Comparison of ENCODE assay signal across 8 cellular contexts in the genomic region with DNA sequence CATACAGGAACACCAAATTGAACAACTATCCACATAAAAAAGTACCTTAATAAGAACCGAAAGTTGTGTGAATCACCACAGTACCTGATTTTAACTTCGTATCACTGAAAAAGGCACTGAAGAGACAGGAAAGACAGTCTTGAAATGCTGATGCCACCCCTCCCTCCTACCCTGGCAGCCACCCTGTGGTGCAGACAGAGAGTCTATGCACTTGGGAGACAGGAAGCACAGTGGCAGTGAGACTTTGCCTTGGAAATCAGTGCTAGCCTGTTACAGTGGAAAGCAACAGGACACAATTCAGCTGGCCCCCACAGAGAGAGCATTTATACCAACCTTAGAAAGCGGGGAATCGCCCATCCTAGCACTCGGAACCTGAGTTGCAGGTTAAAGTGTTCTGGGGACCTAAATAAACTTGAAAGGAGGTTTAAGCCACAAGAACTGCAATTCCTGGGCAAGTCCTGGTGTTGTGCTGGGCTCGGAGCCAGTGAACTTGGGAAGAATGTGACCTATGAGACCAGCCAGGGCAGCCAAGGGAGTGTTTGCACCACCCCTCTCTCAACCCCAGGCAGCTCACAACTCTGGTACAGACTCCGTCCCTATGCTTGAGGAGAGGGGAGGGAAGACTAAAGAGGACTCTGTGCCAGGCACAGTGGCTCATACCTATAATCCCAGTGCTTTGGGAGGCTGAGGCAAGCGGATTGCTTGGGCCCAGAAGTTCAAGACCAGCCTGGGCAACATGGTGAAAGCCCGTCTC.
DNase-seq lines count a peak whose midpoint lies in the region; ATAC-seq and TF ChIP-seq lines count a peak whose summit lies in the region.

No MANE protein-coding gene starts in this region.

- H3K4me3 ChIP-seq in fibroblast of the aortic adventitia (ENCODE audit: low read depth, low read length): no peak overlapping the region
- H3K4me3 ChIP-seq in neuronal stem cell (ENCODE audit: low read length in 2 of 2): no peak overlapping the region

- H4K91ac ChIP-seq in neuronal stem cell (ENCODE audit: low read depth, low read length, poor library complexity): no peak overlapping the region

- H3K4me2 ChIP-seq in neuronal stem cell (ENCODE audit: insufficient read depth, low read length, poor library complexity, severe bottlenecking): no peak overlapping the region

- no peak overlapping the region for H3K4me3 Mint-ChIP-seq in natural killer cell treated with Interleukin-12 subunit alpha and Interleukin-12 subunit beta and Interleukin-15 and Interleukin-18, amount 100 ng/mL, for 72 hours

- H2AFZ ChIP-seq in neuronal stem cell (ENCODE audit: low read length): no peak overlapping the region

- H3K27ac ChIP-seq in neuronal stem cell (replicated peaks; ENCODE audit: low read length): no peak overlapping the region

- no peaks in the 10 kb centered on the region for H3K36me3 ChIP-seq in neuronal stem cell (replicated peaks in 1 of 2; ENCODE audit: control insufficient read depth in 2 of 2, insufficient read depth in 2 of 2, low read length in 2 of 2)

- H3K4ac ChIP-seq in neuronal stem cell (ENCODE audit: low read length): no peak overlapping the region

- no peak overlapping the region for H2BK15ac ChIP-seq in neuronal stem cell (ENCODE audit: low read length)

- H3K27me3 Mint-ChIP-seq in natural killer cell treated with Interleukin-12 subunit alpha and Interleukin-12 subunit beta and Interleukin-15 and Interleukin-18, amount 100 ng/mL, for 72 hours: no peaks in the 10 kb centered on the region

- no peak overlapping the region for H3K14ac ChIP-seq in neuronal stem cell (ENCODE audit: low read length)

- ATAC-seq in natural killer cell treated with Interleukin-12 subunit alpha and Interleukin-12 subunit beta and Interleukin-15 and Interleukin-18, amount 100 ng/mL, for 72 hours: no peak
- ATAC-seq in GM21717 (IDR thresholded peaks at IDR 0.05; ENCODE audit: unreplicated experiment): no peak

- no peaks in the 10 kb centered on the region for H3K9me3 Mint-ChIP-seq in natural killer cell treated with Interleukin-12 subunit alpha and Interleukin-12 subunit beta and Interleukin-15 and Interleukin-18, amount 100 ng/mL, for 72 hours

- no peaks in the 10 kb centered on the region for H3K27me3 ChIP-seq in neuronal stem cell (ENCODE audit: control insufficient read depth in 3 of 3, insufficient read depth in 3 of 3, low read depth in 1 of 3, low read length in 3 of 3)

- H2AK5ac ChIP-seq in neuronal stem cell (ENCODE audit: low read depth, low read length): no peak overlapping the region

- H3K9ac ChIP-seq in neuronal stem cell (ENCODE audit: low read depth, low read length, poor library complexity): no peak overlapping the region

- DNase-seq in AG08396 (ENCODE audit: low spot score): peak; percentile 28
- DNase-seq in LoVo (ENCODE audit: low spot score): peak; percentile 78
- DNase-seq in fibroblast of the aortic adventitia (ENCODE audit: low read depth): peak; percentile 78
- no peak for DNase-seq in neuronal stem cell (ENCODE audit: low spot score)
- no peak for DNase-seq in HuH-7 (ENCODE audit: low spot score)
- DNase-seq in NOMO-1 treated with DMSO at 0.1 percent for 48 hours (lab: John Stamatoyannopoulos, UW; ENCODE audit: unreplicated experiment): no peak
- DNase-seq in natural killer cell treated with Interleukin-12 subunit alpha and Interleukin-12 subunit beta and Interleukin-15 and Interleukin-18, amount 100 ng/mL, for 72 hours (ENCODE audit: low spot score): no peak

- H3K18ac ChIP-seq in neuronal stem cell (ENCODE audit: low read length): peak overlapping the region; percentile 13

- no peak overlapping the region for H3K23ac ChIP-seq in neuronal stem cell (ENCODE audit: low read depth, low read length, poor library complexity)

- no peaks in the 10 kb centered on the region for H3K79me1 ChIP-seq in neuronal stem cell (ENCODE audit: low read depth, low read length)

- H2BK5ac ChIP-seq in neuronal stem cell (ENCODE audit: low read length): no peak overlapping the region

- WGBS in neuronal stem cell (ENCODE audit: extremely low coverage in 2 of 2, insufficient read length in 2 of 2, insufficient replicate concordance in 1 of 2), 2 donors: no CpG with 5 or more reads among the region's 9 CpGs

- no peak overlapping the region for H2BK12ac ChIP-seq in neuronal stem cell (ENCODE audit: low read length)

- peaks cover 25 to 33% of the 10 kb centered on the region in 2 donors for H3K4me1 Mint-ChIP-seq in natural killer cell treated with Interleukin-12 subunit alpha and Interleukin-12 subunit beta and Interleukin-15 and Interleukin-18, amount 100 ng/mL, for 72 hours (ENCODE audit: low read depth in 2 of 2)

- no peak overlapping the region for H4K8ac ChIP-seq in neuronal stem cell (ENCODE audit: low read depth, low read length)

- no peak for TF ChIP-seq CTCF in fibroblast of the aortic adventitia (IDR thresholded peaks at IDR 0.05; ENCODE audit: insufficient read depth, low read length)

- no peaks in the 10 kb centered on the region for H3K4me1 ChIP-seq in neuronal stem cell (ENCODE audit: control insufficient read depth in 2 of 2, insufficient read depth in 1 of 2, low read depth in 1 of 2, low read length in 2 of 2)

- no peaks in the 10 kb centered on the region for H3K9me3 ChIP-seq in neuronal stem cell (replicated peaks in 1 of 2; ENCODE audit: control insufficient read depth in 2 of 2, insufficient read depth in 1 of 2, low read depth in 1 of 2, low read length in 2 of 2)

- H3K27ac Mint-ChIP-seq in natural killer cell treated with Interleukin-12 subunit alpha and Interleukin-12 subunit beta and Interleukin-15 and Interleukin-18, amount 100 ng/mL, for 72 hours: no peak overlapping the region

- no peak overlapping the region for H2BK120ac ChIP-seq in neuronal stem cell (ENCODE audit: low read depth, low read length)

- peaks cover 3% of the 10 kb centered on the region for H3K36me3 Mint-ChIP-seq in natural killer cell treated with Interleukin-12 subunit alpha and Interleukin-12 subunit beta and Interleukin-15 and Interleukin-18, amount 100 ng/mL, for 72 hours

Comparison
In these comparisons a context has a peak if more than half of its experiments do, and no peak if none do; other contexts are left out.
1. DNase-seq: peak in AG08396 (single experiment), LoVo (single experiment) and fibroblast of the aortic adventitia (single experiment); none in neuronal stem cell (single experiment), HuH-7 (single experiment), NOMO-1 treated with DMSO at 0.1 percent for 48 hours (single experiment) and natural killer cell treated with Interleukin-12 subunit alpha and Interleukin-12 subunit beta and Interleukin-15 and Interleukin-18, amount 100 ng/mL, for 72 hours (single experiment).